Comparison of ENCODE assay signal across 1 cellular context in genomic region chr16:88610080-88610479, GRCh38.
A peak's percentile ranks its signal among the peaks of the same experiment; 100 is the strongest.
TF ChIP-seq lines count a peak whose summit lies in the region.

No MANE protein-coding gene starts in this region.

TF ChIP-seq in HepG2, 621 proteins besides CTCF, POLR2A, EP300 and RAD21:
- TF ChIP-seq ZNF816 (CRISPR knock-in tag; IDR thresholded peaks at IDR 0.05; ENCODE audit: borderline replicate concordance) (no peak), ZNF564 (CRISPR knock-in tag; IDR thresholded peaks at IDR 0.05) (no peak), STAG1 (CRISPR knock-in tag; IDR thresholded peaks at IDR 0.05) (peak; percentile 17; the same call in 1 of the 2 replicates)
